In genomic region chr5:56278267-56278826, GRCh38 we compare ENCODE assay signal across 17 cellular contexts. TPM values are rescaled to one million over a fixed set of nuclear protein-coding genes. Genes with fewer than 3 reads are reported as not detected.
A peak's percentile ranks its signal among the peaks of the same experiment; 100 is the strongest.
DNase-seq lines count a peak whose midpoint lies in the region; ATAC-seq, FAIRE-seq and TF ChIP-seq lines count a peak whose summit lies in the region.
"Had no signal": no experiment of that assay in that cellular context is flagged by ENCODE, and none has a peak within 500 bp of the region (broad histone marks: within the 10 kb centered on the region; RNA-seq: fewer than 3 reads in every experiment).

No MANE protein-coding gene starts in this region.

- no peak overlapping the region for H3K23ac ChIP-seq in trophoblast cell (ENCODE audit: low read length)

- peaks cover 38% of the 10 kb centered on the region for H3K79me1 ChIP-seq in trophoblast cell (ENCODE audit: low read length)

- no peak overlapping the region for H2BK12ac ChIP-seq in trophoblast cell (ENCODE audit: low read length)

- CTCF ChIA-PET in Caco-2 (lab: Charles Lee), result no interaction called here

- peak overlapping the region; percentile 47 for H2BK5ac ChIP-seq in trophoblast cell (ENCODE audit: low read depth, low read length, poor library complexity)

- FAIRE-seq in RCC 7860 (lab: Jason Lieb, UNC), result peak; percentile 81

- H3K14ac ChIP-seq in trophoblast cell (ENCODE audit: low read length), result no peak overlapping the region

- no peaks in the 10 kb centered on the region for H3K27me3 ChIP-seq in Caco-2 (replicated peaks; ENCODE audit: control insufficient read depth, insufficient read depth, low read length)
- H3K27me3 ChIP-seq in trophoblast cell (ENCODE audit: insufficient read depth, low read length), result no peaks in the 10 kb centered on the region

- peak; percentile 53 to 81 for DNase-seq in Caco-2
- DNase-seq in RCC 7860 (ENCODE audit: low spot score), result peak; percentile 88
- peak; percentile 39 for DNase-seq in fibroblast of pulmonary artery (ENCODE audit: low read depth)
- no peak for DNase-seq in trophoblast cell
- no peak for DNase-seq in left lobe of liver (ENCODE audit: low spot score)
- DNase-seq in lower leg skin (ENCODE audit: low spot score in 2 of 2), result no peak
- DNase-seq in occipital lobe (lab: John Stamatoyannopoulos, UW), result no peak
- DNase-seq: activated CD4-positive, alpha-beta T cell treated with anti-CD3 and anti-CD28 coated beads for 1 hour; activated T-cell treated with anti-CD3 and anti-CD28 coated beads, Interleukin-2, amount 50 U/mL, for 72 hours; anterior cingulate cortex; CD4-positive, CD25-positive, alpha-beta regulatory T cell; KG1; naive thymus-derived CD8-positive, alpha-beta T cell; NCI-H2029 treated with DMSO at 0.1 percent for 48 hours; stimulated activated CD4-positive, alpha-beta T cell treated with anti-CD3 and anti-CD28 coated beads, Interleukin-15, amount 100 ng/mL, for 24 hours; SW 1271 had no signal

- H3K36me3 ChIP-seq in Caco-2 (ENCODE audit: control insufficient read depth, insufficient read depth, low read length) (no peaks in the 10 kb centered on the region), trophoblast cell (ENCODE audit: control insufficient read depth in 1 of 2, insufficient read depth in 2 of 2, low read length in 2 of 2) (peaks cover 0 to 2% of the 10 kb centered on the region in 2 experiments)

- intact Hi-C loops in Caco-2 (cut with micrococcal nuclease; ENCODE audit: unreplicated experiment) (loop anchor here (10.0 kb wide), 1 partner anchor 396 kb away; no protein-coding TSS in a partner anchor), lower leg skin (cut with DNase I; ENCODE audit: low total_unique reads) (no loop called here)

- peak overlapping the region; percentile 78 for H3K27ac ChIP-seq in trophoblast cell (ENCODE audit: low read depth, low read length)

- no peak overlapping the region for H3K4me3 ChIP-seq in Caco-2 (ENCODE audit: low read depth, low read length)
- no peak overlapping the region for H3K4me3 ChIP-seq in fibroblast of pulmonary artery (replicated peaks; ENCODE audit: low read depth, low read length)
- H3K4me3 ChIP-seq in trophoblast cell (ENCODE audit: low read depth, low read length), result no peak overlapping the region
- H3K4me3 ChIP-seq in lower leg skin (ENCODE audit: low read depth, poor library complexity, severe bottlenecking), result no peak overlapping the region

- peaks cover 6% of the 10 kb centered on the region for H3K36me3 Mint-ChIP-seq in Caco-2 (ENCODE audit: insufficient read depth, unreplicated experiment)
- H3K36me3 Mint-ChIP-seq: CD4-positive, CD25-positive, alpha-beta regulatory T cell; naive thymus-derived CD8-positive, alpha-beta T cell had no signal

- ATAC-seq in left lobe of liver (no peak), HG02759 (IDR thresholded peaks at IDR 0.05; ENCODE audit: unreplicated experiment) (no peak)
- ATAC-seq: activated T-cell treated with anti-CD3 and anti-CD28 coated beads, Interleukin-2, amount 50 U/mL, for 72 hours; naive thymus-derived CD8-positive, alpha-beta T cell had no signal

- peaks cover 6% of the 10 kb centered on the region for H3K79me2 ChIP-seq in trophoblast cell (ENCODE audit: control insufficient read depth, insufficient read depth, low read length, poor library complexity)

- no CpG with 5 or more reads among the region's 10 CpGs for WGBS in trophoblast cell (ENCODE audit: extremely low coverage, insufficient coverage, insufficient read length)
- WGBS in lower leg skin, 2 donors, result 84 to 93% methylated on average over 10 of the region's 10 CpGs

- peaks cover 15% of the 10 kb centered on the region for H3K9me3 Mint-ChIP-seq in Caco-2 (ENCODE audit: unreplicated experiment)
- H3K9me3 Mint-ChIP-seq: naive thymus-derived CD8-positive, alpha-beta T cell had no signal

- no peak overlapping the region for H3K4ac ChIP-seq in trophoblast cell (ENCODE audit: low read depth, low read length)

- no peak for TF ChIP-seq POLR2A in lower leg skin (IDR thresholded peaks at IDR 0.05)

- no TSS peak for BruUV-seq in Caco-2 (replicated peaks; lab: Mats Ljungman, UMichigan)

- H3K27me3 Mint-ChIP-seq in Caco-2 (ENCODE audit: insufficient read depth, unreplicated experiment), result no peaks in the 10 kb centered on the region
- H3K27me3 Mint-ChIP-seq: CD4-positive, CD25-positive, alpha-beta regulatory T cell; naive thymus-derived CD8-positive, alpha-beta T cell had no signal

- TF ChIP-seq CTCF in Caco-2 (IDR thresholded peaks at IDR 0.05; ENCODE audit: insufficient read depth in 1 of 2, low read depth in 1 of 2, low read length in 1 of 2, severe bottlenecking in 1 of 2, unreplicated experiment in 1 of 2), result no peak
- no peak for TF ChIP-seq CTCF in fibroblast of pulmonary artery (IDR thresholded peaks at IDR 0.05; ENCODE audit: low read length, missing control alignments)
- no peak for TF ChIP-seq CTCF in lower leg skin (IDR thresholded peaks at IDR 0.05)

- no peak overlapping the region for H4K12ac ChIP-seq in trophoblast cell (ENCODE audit: low read depth, low read length)

- POLR2A ChIA-PET in Caco-2 (lab: Charles Lee), result no interaction called here

- no peak overlapping the region for H4K8ac ChIP-seq in trophoblast cell (ENCODE audit: low read depth, low read length)

- H3K4me1 ChIP-seq in Caco-2, result peaks cover 46% of the 10 kb centered on the region
- peaks cover 22 to 25% of the 10 kb centered on the region in 2 experiments for H3K4me1 ChIP-seq in trophoblast cell (ENCODE audit: control insufficient read depth in 1 of 2, insufficient read depth in 2 of 2, low read length in 2 of 2)

- peak overlapping the region; percentile 96 for H2BK120ac ChIP-seq in trophoblast cell (ENCODE audit: insufficient read depth, low read length, poor library complexity)

- peaks cover 27% of the 10 kb centered on the region for H3K9me3 ChIP-seq in Caco-2
- H3K9me3 ChIP-seq in trophoblast cell (ENCODE audit: insufficient read depth, low read depth, low read length), result no peaks in the 10 kb centered on the region

- peak overlapping the region; percentile 95 for H4K91ac ChIP-seq in trophoblast cell (ENCODE audit: low read depth, low read length)

- H3K18ac ChIP-seq in trophoblast cell (ENCODE audit: low read length), result no peak overlapping the region

- no peak overlapping the region for H3K4me3 Mint-ChIP-seq in Caco-2 (ENCODE audit: unreplicated experiment)
- H3K4me3 Mint-ChIP-seq: activated T-cell treated with anti-CD3 and anti-CD28 coated beads, Interleukin-2, amount 50 U/mL, for 72 hours; CD4-positive, CD25-positive, alpha-beta regulatory T cell; naive thymus-derived CD8-positive, alpha-beta T cell had no signal

- peak overlapping the region; percentile 68 for H3K27ac Mint-ChIP-seq in Caco-2 (ENCODE audit: unreplicated experiment)
- H3K27ac Mint-ChIP-seq: activated T-cell treated with anti-CD3 and anti-CD28 coated beads, Interleukin-2, amount 50 U/mL, for 72 hours; CD4-positive, CD25-positive, alpha-beta regulatory T cell had no signal

- H2AK5ac ChIP-seq in trophoblast cell (ENCODE audit: low read length), result no peak overlapping the region

- no peak overlapping the region for H3K4me2 ChIP-seq in trophoblast cell (ENCODE audit: low read length)

- no peak overlapping the region for H2AFZ ChIP-seq in trophoblast cell (ENCODE audit: insufficient read depth, low read length, poor library complexity)

- H3K4me1 Mint-ChIP-seq in Caco-2 (ENCODE audit: low read depth, unreplicated experiment), result peaks cover 18% of the 10 kb centered on the region
- H3K4me1 Mint-ChIP-seq: naive thymus-derived CD8-positive, alpha-beta T cell had no signal

- no peak overlapping the region for H3K9ac ChIP-seq in trophoblast cell (ENCODE audit: low read length)

RNA-seq across cellular contexts. Expression of gene ANKRD55, which starts 45.2 kb away (rescaled TPM):
- 0.27 and 0.63 TPM in 2 replicates for total RNA-seq in Caco-2 (2022)
- polyA plus RNA-seq in trophoblast cell (2013), result 0.89 and 1.0 TPM in 2 replicates
- total RNA-seq in left lobe of liver, result 0.75 TPM
- under 1 TPM in 3 of 4 donors, not detected in 1; 0.17 to 0.37 (median 0.32) TPM for total RNA-seq in lower leg skin
- 0.31 TPM for total RNA-seq in occipital lobe
- total RNA-seq: naive thymus-derived CD8-positive, alpha-beta T cell had no signal

Comparison
In these comparisons a context has a peak if more than half of its experiments do, and no peak if none do; other contexts are left out.
1. DNase-seq: peak in Caco-2 (2 of 2), RCC 7860 (single experiment) and fibroblast of pulmonary artery (single experiment); none in trophoblast cell (0 of 2), left lobe of liver (single experiment), lower leg skin (0 of 2) and occipital lobe (single experiment).